27 cellular contexts compared by ENCODE assay signal in genomic region chr17:57675988-57676387, GRCh38.
DNase-seq lines count a peak whose midpoint lies in the region; ATAC-seq, FAIRE-seq and TF ChIP-seq lines count a peak whose summit lies in the region.
"Had no signal": no experiment of that assay in that cellular context is flagged by ENCODE, and none has a peak within 500 bp of the region (broad histone marks: within the 10 kb centered on the region; RNA-seq: fewer than 3 reads in every experiment).

No MANE protein-coding gene starts in this region.

- H3K27ac ChIP-seq in layer of hippocampus (ENCODE audit: low read depth, low read length), result peak overlapping the region; percentile 31
- H3K27ac ChIP-seq: BLaER1, pancreas, RWPE1, transverse colon had no signal

- no peaks in the 10 kb centered on the region for H3K27me3 ChIP-seq in layer of hippocampus (ENCODE audit: control insufficient read depth, insufficient read depth, low read length)
- H3K27me3 ChIP-seq: BLaER1, pancreas, transverse colon had no signal

- peak; percentile 96 for FAIRE-seq in urothelium cell line (lab: Jason Lieb, UNC)
- FAIRE-seq: kidney, pancreas, TTC549 had no signal

- ATAC-seq in GM21381 (IDR thresholded peaks at IDR 0.05; ENCODE audit: unreplicated experiment), result no peak
- ATAC-seq: activated T-cell treated with anti-CD3 and anti-CD28 coated beads, Interleukin-2, amount 50 U/mL, for 4 hours; natural killer cell treated with Interleukin-12 subunit alpha and Interleukin-12 subunit beta and Interleukin-15 and Interleukin-18, amount 100 ng/mL, for 72 hours; pancreas had no signal

- no peaks in the 10 kb centered on the region for H3K9me3 Mint-ChIP-seq in activated naive CD4-positive, alpha-beta T cell treated with anti-CD3 and anti-CD28 coated beads, Interleukin-2, amount 10 ng/mL, durations not matched to agents 7 days and 5 days
- no peaks in the 10 kb centered on the region for H3K9me3 Mint-ChIP-seq in brain
- H3K9me3 Mint-ChIP-seq: activated T-cell treated with anti-CD3 and anti-CD28 coated beads, Interleukin-2, amount 50 U/mL, for 4 hours; IgD-negative memory B cell; natural killer cell treated with Interleukin-12 subunit alpha and Interleukin-12 subunit beta and Interleukin-15 and Interleukin-18, amount 100 ng/mL, for 72 hours had no signal

- no peak for TF ChIP-seq CTCF in brain (conservative IDR thresholded peaks at IDR 0.05)

- peaks cover 9% of the 10 kb centered on the region for H3K36me3 Mint-ChIP-seq in activated naive CD4-positive, alpha-beta T cell treated with anti-CD3 and anti-CD28 coated beads, Interleukin-2, amount 10 ng/mL, durations not matched to agents 7 days and 5 days
- peaks cover 31% of the 10 kb centered on the region for H3K36me3 Mint-ChIP-seq in brain
- H3K36me3 Mint-ChIP-seq: natural killer cell treated with Interleukin-12 subunit alpha and Interleukin-12 subunit beta and Interleukin-15 and Interleukin-18, amount 100 ng/mL, for 72 hours had no signal

- peaks cover 25% of the 10 kb centered on the region for H3K4me1 Mint-ChIP-seq in activated naive CD4-positive, alpha-beta T cell treated with anti-CD3 and anti-CD28 coated beads, Interleukin-2, amount 10 ng/mL, durations not matched to agents 7 days and 5 days
- peaks cover 74% of the 10 kb centered on the region for H3K4me1 Mint-ChIP-seq in brain

- CTCF ChIA-PET in activated naive CD4-positive, alpha-beta T cell treated with anti-CD3 and anti-CD28 coated beads, Interleukin-2, amount 10 ng/mL, durations not matched to agents 7 days and 5 days (lab: Charles Lee), result interaction anchor here (1.0 kb wide), 1 partner anchor 78 kb away, joined by 5 read pairs; no protein-coding TSS in a partner anchor

- no peak overlapping the region for H3K27ac Mint-ChIP-seq in activated naive CD4-positive, alpha-beta T cell treated with anti-CD3 and anti-CD28 coated beads, Interleukin-2, amount 10 ng/mL, durations not matched to agents 7 days and 5 days
- peak overlapping the region; percentile 4 to 91 (median 41) for H3K27ac Mint-ChIP-seq in brain
- H3K27ac Mint-ChIP-seq: IgD-negative memory B cell had no signal

- DNase-seq in activated naive CD4-positive, alpha-beta T cell treated with anti-CD3 and anti-CD28 coated beads, Interleukin-2, amount 10 ng/mL, durations not matched to agents 7 days and 5 days, result peak; percentile 10
- DNase-seq in activated naive CD4-positive, alpha-beta T cell (lab: John Stamatoyannopoulos, UW), result no peak
- DNase-seq in urothelium cell line (ENCODE audit: low spot score) (no peak), NCI-H524 (lab: John Stamatoyannopoulos, UW) (no peak)
- DNase-seq: activated CD4-positive, CD25-positive, alpha-beta regulatory T cell treated with anti-CD3 and anti-CD28 coated beads, Interleukin-2, amount 50 U/mL, for 72 hours; activated gamma-delta T cell treated with Interleukin-2 at 50 U/mL for 16 hours; activated T-cell treated with anti-CD3 and anti-CD28 coated beads, Interleukin-2, amount 50 U/mL, for 4 hours; cerebellar nuclear complex; DMS79; glutamatergic neuron; GOT3; kidney; NCI-H1105; NCI-H2029; NCI-H2227 treated with DMSO at 0.1 percent for 48 hours; NCI-H774; pancreas; T-helper 1 cell; transverse colon had no signal

- no peaks in the 10 kb centered on the region for H3K27me3 Mint-ChIP-seq in activated naive CD4-positive, alpha-beta T cell treated with anti-CD3 and anti-CD28 coated beads, Interleukin-2, amount 10 ng/mL, durations not matched to agents 7 days and 5 days
- H3K27me3 Mint-ChIP-seq in brain, result peaks cover 4% of the 10 kb centered on the region
- H3K27me3 Mint-ChIP-seq: IgD-negative memory B cell; natural killer cell treated with Interleukin-12 subunit alpha and Interleukin-12 subunit beta and Interleukin-15 and Interleukin-18, amount 100 ng/mL, for 72 hours had no signal

- H3K4me3 Mint-ChIP-seq in activated naive CD4-positive, alpha-beta T cell treated with anti-CD3 and anti-CD28 coated beads, Interleukin-2, amount 10 ng/mL, durations not matched to agents 7 days and 5 days, result no peak overlapping the region
- H3K4me3 Mint-ChIP-seq in brain, result no peak overlapping the region
- H3K4me3 Mint-ChIP-seq: activated T-cell treated with anti-CD3 and anti-CD28 coated beads, Interleukin-2, amount 50 U/mL, for 4 hours; natural killer cell treated with Interleukin-12 subunit alpha and Interleukin-12 subunit beta and Interleukin-15 and Interleukin-18, amount 100 ng/mL, for 72 hours had no signal
